Comparison of ENCODE assay signal across 21 cellular contexts in the genomic region with DNA sequence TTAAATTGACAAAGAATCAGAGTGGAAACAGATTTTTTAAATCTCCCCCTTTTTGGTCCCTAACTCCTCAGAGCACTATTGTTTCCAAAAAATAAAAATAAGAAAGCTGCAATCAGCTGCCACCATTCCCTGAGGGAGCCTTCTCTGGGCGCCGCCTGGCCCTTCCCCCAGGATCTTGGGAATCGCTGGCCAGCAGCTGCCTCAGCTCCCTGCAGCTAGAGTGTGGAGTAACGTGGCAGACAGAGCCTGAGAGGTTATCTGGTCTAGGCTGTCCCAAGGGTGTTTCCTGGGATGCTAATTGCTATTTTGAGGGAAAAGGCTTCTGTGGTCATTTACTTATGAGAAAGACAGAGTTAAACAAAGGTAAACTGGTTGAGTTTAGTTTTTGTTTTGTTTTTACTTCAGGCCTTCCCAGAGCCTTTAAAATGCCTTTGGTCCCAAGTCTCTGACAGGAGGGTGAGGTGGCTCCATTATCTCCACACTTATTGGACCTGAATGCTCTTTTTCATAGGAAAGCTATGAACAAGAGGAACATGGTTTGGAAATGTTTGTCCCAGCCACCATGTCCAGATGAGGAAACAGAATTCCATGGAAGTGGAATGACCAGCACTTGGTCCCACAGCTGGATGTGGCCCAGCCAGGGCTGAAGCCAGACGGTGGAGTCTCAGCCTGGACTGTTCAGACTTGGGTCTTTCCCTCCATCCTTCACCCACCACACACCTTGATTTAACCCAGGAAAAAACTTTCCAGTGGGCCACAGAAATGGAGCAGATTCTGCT. TPM values are rescaled to one million over a fixed set of nuclear protein-coding genes. Genes with fewer than 3 reads are reported as not detected.
DNase-seq lines count a peak whose midpoint lies in the region; ATAC-seq, FAIRE-seq and TF ChIP-seq lines count a peak whose summit lies in the region.
"Had no signal": no experiment of that assay in that cellular context is flagged by ENCODE, and none has a peak within 500 bp of the region (broad histone marks: within the 10 kb centered on the region; RNA-seq: fewer than 3 reads in every experiment).

No MANE protein-coding gene starts in this region.

- POLR2A ChIA-PET in H1 (lab: Charles Lee; ENCODE audit: partially characterized antibody): interaction anchor here (0.7 to 6.1 kb wide), 3 partner anchors 13 to 191 kb away, joined by 3 to 50 read pairs (median 3); partner anchors contain the start of gene KIAA1614

- no peak overlapping the region for H3K23ac ChIP-seq in H1 (ENCODE audit: insufficient read length)

- no peak for TF ChIP-seq EP300 in H1 (IDR thresholded peaks at IDR 0.05; ENCODE audit: borderline replicate concordance in 1 of 2, low read depth in 2 of 2, low read length in 2 of 2)

- no peak overlapping the region for H2BK5ac ChIP-seq in H1 (ENCODE audit: low read depth, low read length)

- no peaks in the 10 kb centered on the region for H3K79me2 ChIP-seq in H1 (ENCODE audit: control insufficient read depth in 1 of 2, insufficient read depth in 2 of 2, low read length in 2 of 2)

- peak; percentile 74 for ATAC-seq in Right ventricle myocardium inferior
- no peak for ATAC-seq in HG02938 (IDR thresholded peaks at IDR 0.05; ENCODE audit: unreplicated experiment)
- ATAC-seq: left colon had no signal

- FAIRE-seq in H1 (lab: Jason Lieb, UNC) (no peak), RCC 7860 (lab: Jason Lieb, UNC) (no peak)
- FAIRE-seq: endometrium, GM19239 had no signal

- TF ChIP-seq RAD21 in H1 (IDR thresholded peaks at IDR 0.05 in 1 of 2, conservative IDR thresholded peaks at IDR 0.05 in 1 of 2; ENCODE audit: low read depth in 2 of 2, low read length in 2 of 2): no peak; a peak in 1 of 4 replicates

- H4K8ac ChIP-seq in H1 (ENCODE audit: extremely low read depth, insufficient read depth, low read length): no peak overlapping the region

- H3K9ac ChIP-seq in H1 (replicated peaks in 1 of 4; ENCODE audit: extremely low read depth in 1 of 4, low read depth in 3 of 4, low read length in 3 of 4): no peak overlapping the region

- no peak overlapping the region for H3K4ac ChIP-seq in H1 (replicated peaks; ENCODE audit: insufficient read length, low read depth, low read length)

- no peak overlapping the region for H3K4me2 ChIP-seq in H1 (ENCODE audit: insufficient read depth in 1 of 2, low read depth in 2 of 2, low read length in 2 of 2)

- H2BK15ac ChIP-seq in H1 (ENCODE audit: low read length): peak overlapping the region; percentile 93; the same call in 1 of the 2 replicates

- no peak overlapping the region for H3K14ac ChIP-seq in H1 (ENCODE audit: insufficient read length)

- CTCF ChIA-PET in H1 (lab: Charles Lee; ENCODE audit: partially characterized antibody): interaction anchor here (0.6 to 7.0 kb wide), 11 partner anchors 12 to 390 kb away, joined by 3 to 43 read pairs (median 4); no protein-coding TSS in a partner anchor

- H2BK20ac ChIP-seq in H1 (ENCODE audit: low read length): no peak overlapping the region

- H3K4me3 ChIP-seq in H1 (ENCODE audit: extremely low read depth in 1 of 4, insufficient read depth in 2 of 4, low read depth in 3 of 4, low read length in 4 of 4): no peak overlapping the region
- H3K4me3 ChIP-seq: ascending aorta, right lobe of liver, stomach had no signal

- TF ChIP-seq CTCF in H1 (IDR thresholded peaks at IDR 0.05; ENCODE audit: control extremely low read depth in 1 of 3, insufficient read depth in 1 of 3, low read depth in 1 of 3, low read length in 3 of 3): no peak

- WGBS in H1 (ENCODE audit: extremely low coverage in 1 of 2, insufficient coverage in 1 of 2, insufficient read length in 1 of 2, insufficient replicate concordance in 2 of 2, low coverage in 1 of 2, low lambda C conversion rate in 2 of 2, missing lambda C conversion rate in 1 of 2), 2 experiments: 56% methylated on average over 5 of the region's 5 CpGs; no CpG with 5 or more reads in 1 of the 2 experiments

- peaks cover 0 to 15% (median 6%) of the 10 kb centered on the region in 4 experiments; a peak in 4 of 7 replicates for H3K4me1 ChIP-seq in H1 (replicated peaks in 1 of 4; ENCODE audit: control insufficient read depth in 3 of 4, insufficient read depth in 4 of 4, low read length in 3 of 4)
- H3K4me1 ChIP-seq: right lobe of liver had no signal

- H2BK12ac ChIP-seq in H1 (ENCODE audit: low read depth, low read length): no peak overlapping the region

- H4K5ac ChIP-seq in H1 (ENCODE audit: insufficient read length, low read depth, low read length): no peak overlapping the region

- H3K27ac ChIP-seq in H1 (ENCODE audit: low read depth, low read length): no peak overlapping the region
- H3K27ac ChIP-seq: ascending aorta, right lobe of liver, stomach had no signal

- no peak overlapping the region; the same call in 1 of the 2 replicates for H2AFZ ChIP-seq in H1 (ENCODE audit: low read length)

- no peaks in the 10 kb centered on the region for H3K23me2 ChIP-seq in H1 (ENCODE audit: low read depth, low read length)

- no peak overlapping the region for H2BK120ac ChIP-seq in H1 (replicated peaks; ENCODE audit: low read depth, low read length)

- no peak for TF ChIP-seq POLR2A in H1 (IDR thresholded peaks at IDR 0.05; ENCODE audit: control extremely low read depth in 1 of 2, low read depth in 2 of 2, low read length in 2 of 2)

- DNase-seq in Right ventricle myocardium inferior (ENCODE audit: missing footprints) (no peak), cardiac septum (ENCODE audit: low spot score) (no peak), H1 (ENCODE audit: low read depth in 1 of 2, low spot score in 2 of 2) (peak in 1 of 2 experiments; percentile 47), iPS-NIHi11 (ENCODE audit: low spot score) (peak; percentile 54), RCC 7860 (ENCODE audit: low spot score) (no peak), NCI-H2081 treated with DMSO at 0.1 percent for 48 hours (lab: John Stamatoyannopoulos, UW) (no peak)
- DNase-seq in activated CD8-positive, alpha-beta memory T cell treated with anti-CD3 and anti-CD28 coated beads, Interleukin-2, amount 50 U/mL, for 48 hours: no peak
- DNase-seq: activated CD4-positive, alpha-beta memory T cell treated with anti-CD3 and anti-CD28 coated beads, Interleukin-2, amount 10 ng/mL, durations not matched to agents 7 days and 5 days; activated naive CD4-positive, alpha-beta T cell treated with anti-CD3 and anti-CD28 coated beads, Interleukin-2, amount 50 U/mL, for 16 hours; activated T-cell treated with anti-CD3 and anti-CD28 coated beads, Interleukin-2, amount 50 U/mL, for 24 hours; EL; foreskin melanocyte; left colon; NCI-H1092; occipital lobe; right lobe of liver; stomach had no signal

- intact Hi-C loops in Right ventricle myocardium inferior (cut with DNase I) (no loop called here), cardiac septum (cut with DNase I) (no loop called here)

- no peaks in the 10 kb centered on the region for H4K20me1 ChIP-seq in H1 (replicated peaks in 1 of 2; ENCODE audit: control insufficient read depth in 1 of 2, insufficient read depth in 2 of 2, low read length in 2 of 2)

- H3K79me1 ChIP-seq in H1 (ENCODE audit: low read depth, low read length): no peaks in the 10 kb centered on the region

- H3K56ac ChIP-seq in H1 (replicated peaks; ENCODE audit: insufficient read length, low read depth, low read length): no peak overlapping the region

- H3K9me3 ChIP-seq in H1 (ENCODE audit: insufficient read depth in 2 of 2, low read depth in 1 of 2, low read length in 1 of 2): no peaks in the 10 kb centered on the region
- H3K9me3 ChIP-seq: ascending aorta, right lobe of liver, stomach had no signal

- no peak overlapping the region for H3K18ac ChIP-seq in H1 (ENCODE audit: extremely low read depth, low read length)

- peaks cover 0 to 3% (median 0%) of the 10 kb centered on the region in 4 experiments; a peak in 2 of 7 replicates for H3K27me3 ChIP-seq in H1 (replicated peaks in 1 of 4; ENCODE audit: control insufficient read depth in 3 of 4, extremely low read depth in 1 of 4, insufficient read depth in 3 of 4, low read length in 3 of 4)
- H3K27me3 ChIP-seq: ascending aorta, right lobe of liver, stomach had no signal

- H2AK5ac ChIP-seq in H1 (ENCODE audit: low read depth, low read length): no peak overlapping the region

- no peaks in the 10 kb centered on the region for H3K36me3 ChIP-seq in H1 (ENCODE audit: control insufficient read depth in 2 of 4, insufficient read depth in 4 of 4, low read length in 3 of 4)
- H3K36me3 ChIP-seq: ascending aorta, right lobe of liver, stomach had no signal

- H4K91ac ChIP-seq in H1 (replicated peaks; ENCODE audit: insufficient read length, low read length): no peak overlapping the region

TF ChIP-seq in H1, 55 proteins besides CTCF, POLR2A, EP300 and RAD21 (continues in another document):
- no peak for TF ChIP-seq RNF2 (IDR thresholded peaks at IDR 0.05; ENCODE audit: borderline replicate concordance, low read depth, low read length, missing control alignments, poor library complexity, severe bottlenecking)
- no peak for TF ChIP-seq EGR1 (IDR thresholded peaks at IDR 0.05; ENCODE audit: borderline replicate concordance, low read depth, low read length)
- no peak for TF ChIP-seq JUN (IDR thresholded peaks at IDR 0.05; ENCODE audit: low read depth, low read length)
- TF ChIP-seq BACH1 (IDR thresholded peaks at IDR 0.05; ENCODE audit: low read length): no peak
- no peak for TF ChIP-seq CBX5 (IDR thresholded peaks at IDR 0.05; ENCODE audit: low read depth, low read length)
- no peak for TF ChIP-seq MAFK (IDR thresholded peaks at IDR 0.05; ENCODE audit: low read depth, low read length)
- TF ChIP-seq CEBPB (IDR thresholded peaks at IDR 0.05; ENCODE audit: low read depth, low read length): no peak
- TF ChIP-seq SIRT6 (IDR thresholded peaks at IDR 0.05; ENCODE audit: low read length): no peak
- no peak for TF ChIP-seq CHD2 (IDR thresholded peaks at IDR 0.05; ENCODE audit: low read length)
- no peak for TF ChIP-seq GTF2F1 (IDR thresholded peaks at IDR 0.05; ENCODE audit: borderline replicate concordance, low read depth, low read length)
- no peak for TF ChIP-seq RFX5 (IDR thresholded peaks at IDR 0.05; ENCODE audit: borderline replicate concordance, low read depth, low read length)
- TF ChIP-seq TEAD4 (IDR thresholded peaks at IDR 0.05; ENCODE audit: low read depth, low read length): no peak
- no peak for TF ChIP-seq SUZ12 (IDR thresholded peaks at IDR 0.05; ENCODE audit: low read length)
- no peak for TF ChIP-seq EZH2 (IDR thresholded peaks at IDR 0.05; ENCODE audit: low read depth, low read length, severe bottlenecking)

RNA-seq across cellular contexts. Expression of gene KIAA1614, which starts 14.1 kb away (rescaled TPM):
- total RNA-seq in Right ventricle myocardium inferior (6.4 TPM), cardiac septum (11.4 TPM)
- total RNA-seq in H1 (2021; fragmentation: NEBNext Ultra II Directional; extraction: Animal tissue kit (Norgen Biotek cat#: 25700)): 2.6 and 3.1 TPM in 2 replicates
- polyA plus RNA-seq in H1 (2011; rRNA removed): 1.3 and 1.9 TPM in 2 replicates
- 1.8 TPM for polyA plus RNA-seq in H1 (2011; cell fraction: cytosol; rRNA removed)
- polyA plus RNA-seq in H1 (2011; cell fraction: nucleus; rRNA removed): 2.7 TPM
- 1.0 to 2.5 TPM (median 1.8 TPM) in 4 replicates for polyA plus RNA-seq in H1 (2012, experiment 1 of 2)
- polyA plus RNA-seq in H1 (2012, experiment 2 of 2): 1.8 TPM
- 1.8 TPM for polyA plus RNA-seq in H1 (2013, experiment 1 of 2)
- polyA plus RNA-seq in H1 (2013, experiment 2 of 2): 0.81 TPM
- polyA minus RNA-seq in H1 (2011; rRNA and poly(A)+ RNA removed): 1.0 and 1.6 TPM in 2 replicates
- polyA minus RNA-seq in H1 (2011; cell fraction: cytosol; rRNA and poly(A)+ RNA removed): 1.8 TPM
- polyA minus RNA-seq in H1 (2011; cell fraction: nucleus; rRNA and poly(A)+ RNA removed): 3.0 TPM
